ENCODE assay signal across 8 cellular contexts in genomic region chr7:124032369-124033092, GRCh38. TPM values are rescaled to one million over a fixed set of nuclear protein-coding genes. Genes with fewer than 3 reads are reported as not detected.
A peak's percentile ranks its signal among the peaks of the same experiment; 100 is the strongest.
DNase-seq lines count a peak whose midpoint lies in the region; ATAC-seq, FAIRE-seq and TF ChIP-seq lines count a peak whose summit lies in the region.

TMEM229A (minus strand) TSS chr7:124033067; CDS start chr7:124033003, 64 bp downstream.

- 0% methylated on average over 28 of the region's 86 CpGs; no CpG with 5 or more reads in 1 of the 2 experiments for WGBS in H1 (ENCODE audit: extremely low coverage in 1 of 2, insufficient coverage in 1 of 2, insufficient read length in 1 of 2, insufficient replicate concordance in 2 of 2, low coverage in 1 of 2, low lambda C conversion rate in 2 of 2, missing lambda C conversion rate in 1 of 2), 2 experiments
- 1% methylated on average over 79 of the region's 86 CpGs; no CpG with 5 or more reads in 1 of the 2 donors for WGBS in testis, 2 donors

- no peaks in the 10 kb centered on the region for H3K79me1 ChIP-seq in H1 (ENCODE audit: low read depth, low read length)

- H2BK12ac ChIP-seq in H1 (ENCODE audit: low read depth, low read length), result peak within 1 kb of the TSS; percentile 81; the same call in 1 of the 2 replicates

- H3K23ac ChIP-seq in H1 (ENCODE audit: insufficient read length), result no peak within 1 kb of the TSS

- H3K27ac ChIP-seq in RWPE2 (ENCODE audit: poor library complexity, severe bottlenecking) (no peak within 1 kb of the TSS), H1 (ENCODE audit: low read depth, low read length) (no peak within 1 kb of the TSS), testis (peak within 1 kb of the TSS; percentile 80 to 86)

- POLR2A ChIA-PET in H1 (lab: Charles Lee; ENCODE audit: partially characterized antibody), result interaction anchor here (0.9 kb wide), 1 partner anchor 13 kb away, joined by 4 read pairs; no protein-coding TSS in a partner anchor

- peaks cover 3% of the 10 kb centered on the region for H3K9me3 Mint-ChIP-seq in memory B cell

- H2BK15ac ChIP-seq in H1 (ENCODE audit: low read length), result peak within 1 kb of the TSS; percentile 33; the same call in 1 of the 2 replicates

- intact Hi-C loops in testis (cut with DNase I; ENCODE audit: low total_unique reads), result no loop called here

- TF ChIP-seq EP300 in H1 (IDR thresholded peaks at IDR 0.05; ENCODE audit: borderline replicate concordance in 1 of 2, low read depth in 2 of 2, low read length in 2 of 2), result no peak

- peaks cover 21% of the 10 kb centered on the region for H3K27me3 Mint-ChIP-seq in memory B cell

- H3K4me3 Mint-ChIP-seq in memory B cell, result peak within 1 kb of the TSS; percentile 37

- no peak within 1 kb of the TSS for H4K5ac ChIP-seq in H1 (ENCODE audit: insufficient read length, low read depth, low read length)

- H3K27ac Mint-ChIP-seq in memory B cell, result no peak within 1 kb of the TSS

- peak within 1 kb of the TSS; percentile 86 for H4K91ac ChIP-seq in H1 (replicated peaks; ENCODE audit: insufficient read length, low read length)

- peak within 1 kb of the TSS; percentile 89 to 99 for H3K4me2 ChIP-seq in H1 (ENCODE audit: insufficient read depth in 1 of 2, low read depth in 2 of 2, low read length in 2 of 2)

- peak within 1 kb of the TSS; percentile 80; the same call in 1 of the 2 replicates for H4K8ac ChIP-seq in H1 (ENCODE audit: extremely low read depth, insufficient read depth, low read length)

- no peak within 1 kb of the TSS for H3K14ac ChIP-seq in H1 (ENCODE audit: insufficient read length)

- no peaks in the 10 kb centered on the region for H4K20me1 ChIP-seq in H1 (replicated peaks in 1 of 2; ENCODE audit: control insufficient read depth in 1 of 2, insufficient read depth in 2 of 2, low read length in 2 of 2)

- H2AFZ ChIP-seq in H1 (ENCODE audit: low read length), result peak within 1 kb of the TSS; percentile 98

- H3K79me2 ChIP-seq in H1 (ENCODE audit: control insufficient read depth in 1 of 2, insufficient read depth in 2 of 2, low read length in 2 of 2), result no peaks in the 10 kb centered on the region

- no peak within 1 kb of the TSS; the same call in 1 of the 2 replicates for H2BK5ac ChIP-seq in H1 (ENCODE audit: low read depth, low read length)

- H2BK20ac ChIP-seq in H1 (ENCODE audit: low read length), result no peak within 1 kb of the TSS; the same call in 1 of the 2 replicates

- TF ChIP-seq RAD21 in H1 (IDR thresholded peaks at IDR 0.05 in 1 of 2, conservative IDR thresholded peaks at IDR 0.05 in 1 of 2; ENCODE audit: low read depth in 2 of 2, low read length in 2 of 2), result no peak; a peak in 1 of 4 replicates

- FAIRE-seq in H1 (lab: Jason Lieb, UNC), result no peak

- H3K36me3 ChIP-seq in RWPE2 (ENCODE audit: low read depth) (no peaks in the 10 kb centered on the region), H1 (ENCODE audit: control insufficient read depth in 2 of 4, insufficient read depth in 4 of 4, low read length in 3 of 4) (no peaks in the 10 kb centered on the region), testis (ENCODE audit: low read depth, missing control alignments) (no peaks in the 10 kb centered on the region)

- ATAC-seq in HG02885 (IDR thresholded peaks at IDR 0.05; ENCODE audit: poor library complexity, unreplicated experiment), result peak; percentile 44
- peak; percentile 79 for ATAC-seq in RWPE2 (ENCODE audit: low read depth)
- no peak for ATAC-seq in memory B cell (ENCODE audit: low read depth)
- no peak for ATAC-seq in HG03520 (IDR thresholded peaks at IDR 0.05; ENCODE audit: unreplicated experiment)

- peak within 1 kb of the TSS; percentile 21; the same call in 1 of the 2 replicates for H3K18ac ChIP-seq in H1 (ENCODE audit: extremely low read depth, low read length)

- DNase-seq in G401 (ENCODE audit: low spot score) (peak; percentile 62), RWPE2 (ENCODE audit: low spot score) (peak; percentile 44), H1 (ENCODE audit: low read depth in 1 of 2, low spot score in 2 of 2) (peak; percentile 44 to 81), memory B cell (ENCODE audit: low spot score in 2 of 2) (no peak), testis (peak; percentile 57), activated gamma-delta T cell treated with Interleukin-2 at 50 U/mL for 16 hours (no peak)

- in situ Hi-C loops in G401 (cut with HindIII; ENCODE audit: low sequenced_read_pairs), result no loop called here

- peak within 1 kb of the TSS in 2 of 4 experiments; percentile 10 to 13; a peak in 2 of 7 replicates for H3K9ac ChIP-seq in H1 (replicated peaks in 1 of 4; ENCODE audit: extremely low read depth in 1 of 4, low read depth in 3 of 4, low read length in 3 of 4)

- peaks cover 4% of the 10 kb centered on the region for H3K4me1 Mint-ChIP-seq in memory B cell

- CTCF ChIA-PET in H1 (lab: Charles Lee; ENCODE audit: partially characterized antibody), result interaction anchor here (0.8 to 1.7 kb wide), 3 partner anchors 9 to 66 kb away, joined by 3 to 5 read pairs (median 3); no protein-coding TSS in a partner anchor

- no peak within 1 kb of the TSS for H3K56ac ChIP-seq in H1 (replicated peaks; ENCODE audit: insufficient read length, low read depth, low read length)

- no peaks in the 10 kb centered on the region for H3K36me3 Mint-ChIP-seq in memory B cell

- no peaks in the 10 kb centered on the region for H3K9me3 ChIP-seq in RWPE2 (ENCODE audit: severe bottlenecking)
- no peaks in the 10 kb centered on the region for H3K9me3 ChIP-seq in H1 (ENCODE audit: insufficient read depth in 2 of 2, low read depth in 1 of 2, low read length in 1 of 2)
- no peaks in the 10 kb centered on the region for H3K9me3 ChIP-seq in testis

- no peak for TF ChIP-seq POLR2A in H1 (IDR thresholded peaks at IDR 0.05; ENCODE audit: control extremely low read depth in 1 of 2, low read depth in 2 of 2, low read length in 2 of 2)
- TF ChIP-seq POLR2A in testis (IDR thresholded peaks at IDR 0.05), result no peak

- H2AK5ac ChIP-seq in H1 (ENCODE audit: low read depth, low read length), result no peak within 1 kb of the TSS

- peak within 1 kb of the TSS; percentile 24 for H2BK120ac ChIP-seq in H1 (replicated peaks; ENCODE audit: low read depth, low read length)

- peaks cover 10% of the 10 kb centered on the region; the same call in 1 of the 2 replicates for H3K23me2 ChIP-seq in H1 (ENCODE audit: low read depth, low read length)

- H3K4me3 ChIP-seq in RWPE2 (ENCODE audit: severe bottlenecking) (peak within 1 kb of the TSS; percentile 23), H1 (ENCODE audit: extremely low read depth in 1 of 4, insufficient read depth in 2 of 4, low read depth in 3 of 4, low read length in 4 of 4) (peak within 1 kb of the TSS; percentile 49 to 68 (median 56)), testis (peak within 1 kb of the TSS; percentile 57 to 69)

- H3K4me1 ChIP-seq in RWPE2 (ENCODE audit: insufficient read depth, poor library complexity, severe bottlenecking) (no peaks in the 10 kb centered on the region), H1 (replicated peaks in 1 of 4; ENCODE audit: control insufficient read depth in 3 of 4, insufficient read depth in 4 of 4, low read length in 3 of 4) (peaks cover 2 to 9% (median 5%) of the 10 kb centered on the region in 4 experiments; a peak in 6 of 7 replicates), testis (peaks cover 5% of the 10 kb centered on the region)

- no peak for TF ChIP-seq CTCF in RWPE2 (IDR thresholded peaks at IDR 0.05; ENCODE audit: poor library complexity, severe bottlenecking)
- TF ChIP-seq CTCF in H1 (IDR thresholded peaks at IDR 0.05; ENCODE audit: control extremely low read depth in 1 of 3, insufficient read depth in 1 of 3, low read depth in 1 of 3, low read length in 3 of 3), result no peak
- TF ChIP-seq CTCF in testis (IDR thresholded peaks at IDR 0.05), result no peak

- H3K27me3 ChIP-seq in RWPE2 (ENCODE audit: insufficient read depth, poor library complexity, severe bottlenecking) (peaks cover 64% of the 10 kb centered on the region), H1 (replicated peaks in 1 of 4; ENCODE audit: control insufficient read depth in 3 of 4, extremely low read depth in 1 of 4, insufficient read depth in 3 of 4, low read length in 3 of 4) (peaks cover 0 to 31% (median 12%) of the 10 kb centered on the region in 4 experiments; a peak in 6 of 7 replicates), testis (no peaks in the 10 kb centered on the region)

- H3K4ac ChIP-seq in H1 (replicated peaks; ENCODE audit: insufficient read length, low read depth, low read length), result peak within 1 kb of the TSS; percentile 6

TF ChIP-seq in H1, 55 proteins besides CTCF, POLR2A, EP300 and RAD21 (continues in another document):
- TF ChIP-seq HDAC2 (IDR thresholded peaks at IDR 0.05; ENCODE audit: borderline replicate concordance in 1 of 2, low read depth in 2 of 2, low read length in 2 of 2) (peak in 1 of 2 experiments; percentile 88; a peak in 1 of 4 replicates), TAF1 (IDR thresholded peaks at IDR 0.05; ENCODE audit: low read depth, low read length) (0 out of 2 replicates have a peak, but pooled peaks have one; percentile 28), SIN3A (conservative IDR thresholded peaks at IDR 0.05 in 1 of 2, IDR thresholded peaks at IDR 0.05 in 1 of 2; ENCODE audit: low read depth in 1 of 2, low read length in 2 of 2) (peak in 1 of 2 experiments; percentile 83; a peak in 1 of 4 replicates), KDM4A (IDR thresholded peaks at IDR 0.05; ENCODE audit: low read depth, low read length, severe bottlenecking) (peak; percentile 92), CREB1 (IDR thresholded peaks at IDR 0.05) (peak; percentile 8; the same call in 1 of the 2 replicates), FOSL1 (IDR thresholded peaks at IDR 0.05; ENCODE audit: insufficient read depth, low read depth, low read length) (no peak), EZH2 (IDR thresholded peaks at IDR 0.05; ENCODE audit: low read depth, low read length, severe bottlenecking) (peak; percentile 44)
- TF ChIP-seq, protein P1, sequence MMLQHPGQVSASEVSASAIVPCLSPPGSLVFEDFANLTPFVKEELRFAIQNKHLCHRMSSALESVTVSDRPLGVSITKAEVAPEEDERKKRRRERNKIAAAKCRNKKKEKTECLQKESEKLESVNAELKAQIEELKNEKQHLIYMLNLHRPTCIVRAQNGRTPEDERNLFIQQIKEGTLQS (IDR thresholded peaks at IDR 0.05; ENCODE audit: insufficient read depth, low read depth, low read length), result no peak

RNA-seq across cellular contexts. Expression of gene TMEM229A, which starts in this region (rescaled TPM):
- not detected in 2 replicates for total RNA-seq in G401 (2014; rRNA removed; shearing (Covaris generic))
- 0.54 and 0.75 TPM in 2 replicates for total RNA-seq in H1 (2021; fragmentation: NEBNext Ultra II Directional; extraction: Animal tissue kit (Norgen Biotek cat#: 25700))
- polyA plus RNA-seq in H1 (2011; rRNA removed) (0.31 and 0.33 TPM in 2 replicates), testis (ENCODE audit: insufficient read depth, low read depth, low replicate concordance) (12.3 TPM)
- 0.39 TPM for polyA plus RNA-seq in H1 (2011; cell fraction: cytosol; rRNA removed)
- polyA plus RNA-seq in H1 (2011; cell fraction: nucleus; rRNA removed), result 0.19 TPM
- polyA plus RNA-seq in H1 (2012, experiment 1 of 2), result 0.22 to 0.58 TPM (median 0.40 TPM) in 4 replicates
- polyA plus RNA-seq in H1 (2012, experiment 2 of 2), result 0.38 TPM
- 0.75 TPM for polyA plus RNA-seq in H1 (2013, experiment 1 of 2)
- polyA plus RNA-seq in H1 (2013, experiment 2 of 2), result 0.61 TPM
- 0.29 TPM in 1 of 2 replicates, not detected in the other for polyA minus RNA-seq in H1 (2011; rRNA and poly(A)+ RNA removed)
- polyA minus RNA-seq in H1 (2011; cell fraction: cytosol; rRNA and poly(A)+ RNA removed), result not detected
- 0.90 TPM for polyA minus RNA-seq in H1 (2011; cell fraction: nucleus; rRNA and poly(A)+ RNA removed)
- total RNA-seq in testis, result 10 to 100 TPM; 51.0 to 58.8 TPM

Comparison
In these comparisons a context has a peak if more than half of its experiments do, and no peak if none do; other contexts are left out.
1. RNA of gene TMEM229A (total RNA-seq): 51.0 to 58.8 TPM in testis; 0.54 to 0.75 TPM in H1 and not detected in G401; every median in the first group is over 10 times any median in the second.
2. Peak in DNase-seq in G401; RNA of the gene not detected or under 1 TPM.
3. Peak in DNase-seq, H3K4me3 ChIP-seq and H3K4me2 ChIP-seq in H1; RNA of the gene not detected or under 1 TPM.
4. DNase-seq: peak in RWPE2 (single experiment) and testis (single experiment); none in memory B cell (0 of 2) and activated gamma-delta T cell treated with Interleukin-2 at 50 U/mL for 16 hours (single experiment).
5. ATAC-seq: peak in HG02885 (single experiment) and RWPE2 (single experiment); none in memory B cell (single experiment) and HG03520 (single experiment).
6. H3K27ac ChIP-seq: peak in testis (2 of 2); none in RWPE2 (single experiment) and H1 (single experiment).
7. Peak in every context shown above with its lines, with median percentiles within 50 percentile points of each other: H3K4me3 ChIP-seq.